Comparison of ENCODE assay signal across 1 cellular context in the genomic region with DNA sequence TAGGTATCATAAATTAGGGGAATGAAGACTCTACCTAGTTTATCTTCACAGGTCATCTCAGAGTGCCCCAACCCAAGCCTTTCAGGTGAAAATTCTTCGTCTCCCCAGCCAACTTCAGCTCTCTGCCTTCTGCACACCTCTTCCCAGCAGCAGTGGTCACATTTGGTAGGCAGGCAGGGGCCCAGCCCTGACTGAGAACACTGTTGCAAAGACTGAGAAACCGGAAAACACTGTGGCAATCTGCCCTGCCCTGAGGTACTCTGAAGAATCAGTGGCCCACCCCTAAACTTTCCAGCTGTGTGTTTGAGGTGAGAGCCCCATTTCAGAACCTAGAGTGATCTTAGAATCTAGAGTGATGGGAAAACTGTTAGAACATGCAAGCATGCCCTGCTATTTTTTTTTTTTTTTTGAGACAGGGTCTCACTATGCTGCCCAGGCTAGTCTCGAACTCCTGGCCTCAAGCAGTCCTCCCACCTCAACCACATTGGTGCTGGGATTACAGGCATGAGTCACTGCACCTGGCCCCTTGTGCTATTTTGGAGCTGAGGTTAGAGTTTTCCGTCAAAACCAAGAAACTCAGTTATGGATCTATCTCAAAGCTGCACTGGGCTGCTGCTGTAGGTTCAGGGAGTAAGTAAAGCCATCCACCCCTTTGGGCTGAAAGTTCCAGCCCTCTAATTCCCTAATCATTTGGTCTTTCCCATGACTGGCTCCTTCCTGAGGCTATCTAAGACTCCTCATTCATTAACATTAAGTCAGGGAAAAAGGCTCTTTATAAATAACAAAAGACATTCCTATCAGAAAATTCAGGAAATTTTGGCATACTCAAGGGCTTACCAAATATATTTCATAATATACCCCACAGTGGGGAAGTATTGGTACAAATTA.
TF ChIP-seq lines count a peak whose summit lies in the region.

No MANE protein-coding gene starts in this region.

TF ChIP-seq in GM12878, 131 proteins besides CTCF, POLR2A, EP300 and RAD21:
- TF ChIP-seq NR2C1 (IDR thresholded peaks at IDR 0.05) (no peak), EED (IDR thresholded peaks at IDR 0.05; ENCODE audit: low read depth) (0 out of 2 replicates have a peak, but pooled peaks have one; percentile 46), RUNX3 (IDR thresholded peaks at IDR 0.05; ENCODE audit: low read length) (peak; percentile 61)
